29 cellular contexts compared by ENCODE assay signal in the genomic region with DNA sequence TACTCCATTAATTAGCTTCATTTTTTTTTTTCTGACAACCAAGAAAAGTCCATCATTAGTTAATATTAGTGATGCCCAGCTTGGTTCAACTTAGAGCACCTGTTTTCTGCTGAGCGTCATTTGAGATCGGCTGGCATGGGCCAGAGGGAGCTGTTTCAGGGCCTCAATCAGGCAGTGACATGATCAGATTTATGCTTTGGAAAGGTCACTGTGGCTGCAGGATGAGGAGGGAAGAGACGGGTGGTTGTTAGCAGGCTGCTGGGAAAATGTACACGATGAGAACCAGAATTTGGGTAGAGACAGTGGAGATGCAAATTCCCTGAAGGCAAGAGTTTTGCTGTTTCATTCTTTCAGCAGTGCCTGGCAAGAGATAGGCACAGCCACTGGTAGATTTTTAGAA. TPM values are rescaled to one million over a fixed set of nuclear protein-coding genes. Genes with fewer than 3 reads are reported as not detected.
DNase-seq lines count a peak whose midpoint lies in the region; ATAC-seq and TF ChIP-seq lines count a peak whose summit lies in the region.
"Had no signal": no experiment of that assay in that cellular context is flagged by ENCODE, and none has a peak within 500 bp of the region (broad histone marks: within the 10 kb centered on the region; RNA-seq: fewer than 3 reads in every experiment).

No MANE protein-coding gene starts in this region.

- peak; percentile 59 for DNase-seq in SK-N-SH
- peak; percentile 29 for DNase-seq in myocyte (ENCODE audit: low read depth)
- peak; percentile 18 for DNase-seq in ureter (ENCODE audit: low spot score)
- DNase-seq in NCI-H187 treated with DMSO at 0.1 percent for 48 hours (lab: John Stamatoyannopoulos, UW) = no peak
- DNase-seq in Caco-2 = no peak
- DNase-seq: activated CD4-positive, alpha-beta T cell treated with anti-CD3 and anti-CD28 coated beads for 1 hour; DND-41; effector CD8-positive, alpha-beta T cell; GF-D8; GOT3; hypothalamus; left colon; NCI-H1048; NCI-H1694 treated with DMSO at 0.1 percent for 48 hours; PC-9; stimulated activated CD4-positive, alpha-beta T cell treated with anti-CD3 and anti-CD28 coated beads, Interleukin-2, amount 100 ng/mL, for 48 hours; stomach; thyroid gland had no signal

- no peak for TF ChIP-seq RAD21 in SK-N-SH (IDR thresholded peaks at IDR 0.05; ENCODE audit: low read length)

- TF ChIP-seq EP300 in SK-N-SH (IDR thresholded peaks at IDR 0.05; ENCODE audit: borderline replicate concordance in 1 of 2, low read depth in 1 of 2, low read length in 1 of 2) = no peak

- no peaks in the 10 kb centered on the region for H3K36me3 Mint-ChIP-seq in brain
- H3K36me3 Mint-ChIP-seq in Caco-2 (ENCODE audit: insufficient read depth, unreplicated experiment) = peaks cover 12% of the 10 kb centered on the region

- H3F3A ChIP-seq in SK-N-SH (replicated peaks; ENCODE audit: insufficient read depth) = peaks cover 35% of the 10 kb centered on the region

- H3K4me3 ChIP-seq in SK-N-SH (ENCODE audit: low read depth in 2 of 2, low read length in 1 of 2) (no peak overlapping the region), Caco-2 (ENCODE audit: low read depth, low read length) (no peak overlapping the region)
- H3K4me3 ChIP-seq: PC-9, right lobe of liver, stomach, thyroid gland had no signal

- no TSS peak for BruUV-seq in Caco-2 (replicated peaks; lab: Mats Ljungman, UMichigan)

- peak overlapping the region in 3 of 5 experiments; percentile 25 to 73 (median 48) for H3K27ac Mint-ChIP-seq in brain
- no peak overlapping the region for H3K27ac Mint-ChIP-seq in Caco-2 (ENCODE audit: unreplicated experiment)
- H3K27ac Mint-ChIP-seq: activated CD4-positive, alpha-beta memory T cell treated with anti-CD3 and anti-CD28 coated beads, Interleukin-2, amount 10 ng/mL, durations not matched to agents 7 days and 5 days; activated naive CD4-positive, alpha-beta T cell treated with anti-CD3 and anti-CD28 coated beads, Interleukin-2, amount 50 U/mL, for 24 hours; CD14-positive monocyte; memory B cell had no signal

- H3K4me1 Mint-ChIP-seq in brain (peaks cover 32% of the 10 kb centered on the region), Caco-2 (ENCODE audit: low read depth, unreplicated experiment) (peaks cover 9% of the 10 kb centered on the region)

- TF ChIP-seq CTCF in SK-N-SH (IDR thresholded peaks at IDR 0.05) (no peak), brain (conservative IDR thresholded peaks at IDR 0.05) (no peak), Caco-2 (IDR thresholded peaks at IDR 0.05; ENCODE audit: insufficient read depth in 1 of 2, low read depth in 1 of 2, low read length in 1 of 2, severe bottlenecking in 1 of 2, unreplicated experiment in 1 of 2) (no peak)

- POLR2A ChIA-PET in SK-N-SH (lab: Yijun Ruan, JAX) = interaction anchor here (1.1 to 1.3 kb wide), 2 partner anchors 175 to 189 kb away, joined by 3 to 5 read pairs; no protein-coding TSS in a partner anchor
- POLR2A ChIA-PET in Caco-2 (lab: Charles Lee) = no interaction called here

- no peaks in the 10 kb centered on the region for H3K9me3 Mint-ChIP-seq in brain
- no peaks in the 10 kb centered on the region for H3K9me3 Mint-ChIP-seq in Caco-2 (ENCODE audit: unreplicated experiment)
- H3K9me3 Mint-ChIP-seq: activated CD4-positive, alpha-beta memory T cell treated with anti-CD3 and anti-CD28 coated beads, Interleukin-2, amount 10 ng/mL, durations not matched to agents 7 days and 5 days; activated naive CD4-positive, alpha-beta T cell treated with anti-CD3 and anti-CD28 coated beads, Interleukin-2, amount 50 U/mL, for 24 hours; memory B cell had no signal

- intact Hi-C loops in Caco-2 (cut with micrococcal nuclease; ENCODE audit: unreplicated experiment) = no loop called here

- ATAC-seq in SK-N-SH treated with all-trans-retinoic acid at 6 μM for 48 hours = no peak
- ATAC-seq in activated CD4-positive, CD25-positive, alpha-beta regulatory T cell treated with anti-CD3 and anti-CD28 coated beads, Interleukin-2, amount 50 U/mL, for 24 hours = no peak
- ATAC-seq: left colon, right lobe of liver, Right ventricle myocardium inferior had no signal

- no peaks in the 10 kb centered on the region for H3K27me3 ChIP-seq in SK-N-SH (ENCODE audit: insufficient read depth)
- H3K27me3 ChIP-seq in Caco-2 (replicated peaks; ENCODE audit: control insufficient read depth, insufficient read depth, low read length) = no peaks in the 10 kb centered on the region
- H3K27me3 ChIP-seq: right lobe of liver, stomach, thyroid gland had no signal

- H3K4me1 ChIP-seq in SK-N-SH (ENCODE audit: control insufficient read depth in 1 of 2, insufficient read depth in 2 of 2, low read depth in 1 of 2, low read length in 1 of 2) (peaks cover 21 to 28% of the 10 kb centered on the region in 2 experiments; a peak in 3 of 4 replicates), Caco-2 (peaks cover 14% of the 10 kb centered on the region; the same call in 1 of the 2 replicates)
- H3K4me1 ChIP-seq: right lobe of liver had no signal

- peak overlapping the region; percentile 81 to 94 for H3K27ac ChIP-seq in SK-N-SH (ENCODE audit: low read depth in 2 of 2, low read length in 1 of 2)
- H3K27ac ChIP-seq: epithelial cell of prostate, neutrophil, right lobe of liver, thyroid gland had no signal

- H3K4me2 ChIP-seq in SK-N-SH = peak overlapping the region; percentile 41; the same call in 1 of the 2 replicates
- H3K4me2 ChIP-seq: PC-9 had no signal

- no peaks in the 10 kb centered on the region for H3K36me3 ChIP-seq in SK-N-SH (replicated peaks in 1 of 2; ENCODE audit: control insufficient read depth in 1 of 2, insufficient read depth in 2 of 2, low read length in 1 of 2)
- no peaks in the 10 kb centered on the region for H3K36me3 ChIP-seq in Caco-2 (ENCODE audit: control insufficient read depth, insufficient read depth, low read length)
- H3K36me3 ChIP-seq: neutrophil, right lobe of liver, stomach, thyroid gland had no signal

- H3K4me3 Mint-ChIP-seq in brain = peak overlapping the region in 1 of 5 experiments; percentile 83
- no peak overlapping the region for H3K4me3 Mint-ChIP-seq in Caco-2 (ENCODE audit: unreplicated experiment)
- H3K4me3 Mint-ChIP-seq: activated CD4-positive, alpha-beta memory T cell treated with anti-CD3 and anti-CD28 coated beads, Interleukin-2, amount 10 ng/mL, durations not matched to agents 7 days and 5 days; activated naive CD4-positive, alpha-beta T cell treated with anti-CD3 and anti-CD28 coated beads, Interleukin-2, amount 50 U/mL, for 24 hours; memory B cell had no signal

- H3K9me3 ChIP-seq in SK-N-SH (no peaks in the 10 kb centered on the region), Caco-2 (no peaks in the 10 kb centered on the region)
- H3K9me3 ChIP-seq: neutrophil, right lobe of liver, stomach, thyroid gland had no signal

- H3K27me3 Mint-ChIP-seq in brain (peaks cover 22% of the 10 kb centered on the region), Caco-2 (ENCODE audit: insufficient read depth, unreplicated experiment) (peaks cover 8% of the 10 kb centered on the region)

- no peaks in the 10 kb centered on the region for H4K20me1 ChIP-seq in SK-N-SH (ENCODE audit: insufficient read depth)

- H3K9ac ChIP-seq in SK-N-SH = no peak overlapping the region

- no peak overlapping the region for H2AFZ ChIP-seq in SK-N-SH (ENCODE audit: low read depth)
- H2AFZ ChIP-seq: PC-9 had no signal

- CTCF ChIA-PET in SK-N-SH (lab: Yijun Ruan, JAX) (interaction anchor here (0.9 to 7.3 kb wide), 11 partner anchors 9 to 791 kb away, joined by 3 to 87 read pairs (median 6); a partner anchor contains a TSS), Caco-2 (lab: Charles Lee) (no interaction called here)

- WGBS in SK-N-SH (ENCODE audit: low lambda C conversion rate) = 74% methylated on average over 4 of the region's 4 CpGs

- no peaks in the 10 kb centered on the region for H3K9me2 ChIP-seq in SK-N-SH

- peaks cover 6% of the 10 kb centered on the region; the same call in 1 of the 2 replicates for H3K79me2 ChIP-seq in SK-N-SH (ENCODE audit: insufficient read depth)

TF ChIP-seq in SK-N-SH, 30 proteins besides CTCF, POLR2A, EP300 and RAD21 (continues in another document):
- TF ChIP-seq FOXJ3 (CRISPR knock-in tag; IDR thresholded peaks at IDR 0.05) = no peak

TF ChIP-seq in SK-N-SH treated with all-trans-retinoic acid at 6 μM for 48 hours, 23 proteins besides CTCF, POLR2A, EP300 and RAD21 (continues in another document):
- no peak for TF ChIP-seq CSDC2 (CRISPR knock-in tag; IDR thresholded peaks at IDR 0.05)
- TF ChIP-seq PPARA (CRISPR knock-in tag; IDR thresholded peaks at IDR 0.05; ENCODE audit: borderline replicate concordance) = no peak

RNA-seq across cellular contexts. Expression of a gene that starts 4.4 kb away (rescaled TPM):
- polyA plus RNA-seq in SK-N-SH (2012; rRNA removed) (63.8 and 90.9 TPM in 2 replicates), brain (ENCODE audit: insufficient read depth, low read depth, low replicate concordance) (23.8 TPM)
- polyA plus RNA-seq in SK-N-SH (2012; cell fraction: cytosol; rRNA removed) = 54.0 and 56.0 TPM in 2 replicates
- 199 and 277 TPM in 2 replicates for polyA plus RNA-seq in SK-N-SH (2012; cell fraction: nucleus; rRNA removed)
- total RNA-seq in myocyte (18.5 and 25.0 TPM in 2 replicates), ureter (84.4 TPM), Caco-2 (2022) (82.2 and 97.0 TPM in 2 replicates)
- 57.8 TPM for polyA plus RNA-seq in myocyte (2012)

RNA-seq across cellular contexts. Expression of a gene that starts 45.9 kb away (rescaled TPM):
- 2.3 and 2.8 TPM in 2 replicates for polyA plus RNA-seq in SK-N-SH (2012; rRNA removed)
- 0.15 and 0.31 TPM in 2 replicates for polyA plus RNA-seq in SK-N-SH (2012; cell fraction: cytosol; rRNA removed)
- 26.7 and 39.7 TPM in 2 replicates for polyA plus RNA-seq in SK-N-SH (2012; cell fraction: nucleus; rRNA removed)
- 13.7 TPM for polyA plus RNA-seq in brain (ENCODE audit: insufficient read depth, low read depth, low replicate concordance)
- 26.1 and 33.6 TPM in 2 replicates for total RNA-seq in myocyte
- polyA plus RNA-seq in myocyte (2012) = 42.1 TPM
- 50.4 TPM for total RNA-seq in ureter
- 32.9 and 41.9 TPM in 2 replicates for total RNA-seq in Caco-2 (2022)

Comparison
In these comparisons a context has a peak if more than half of its experiments do, and no peak if none do; other contexts are left out.
1. DNase-seq: peak in SK-N-SH (single experiment), myocyte (single experiment) and ureter (single experiment); none in NCI-H187 treated with DMSO at 0.1 percent for 48 hours (single experiment) and Caco-2 (0 of 2).